1 cellular context compared by ENCODE assay signal in genomic region chr14:94288610-94289465, GRCh38.
TF ChIP-seq lines count a peak whose summit lies in the region.

No MANE protein-coding gene starts in this region.

TF ChIP-seq in HepG2, 621 proteins besides CTCF, POLR2A, EP300 and RAD21:
- TF ChIP-seq POLR2AphosphoS5 (IDR thresholded peaks at IDR 0.05; ENCODE audit: low read depth, low read length) (peak; percentile 48), AGO2 (optimal IDR thresholded peaks at IDR 0.05; ENCODE audit: low read depth, low read length) (peak; percentile 37), TBP (CRISPR knock-in tag; IDR thresholded peaks at IDR 0.05) (no peak), GMEB1 (CRISPR knock-in tag; IDR thresholded peaks at IDR 0.05; ENCODE audit: borderline replicate concordance) (peak; percentile 19; the same call in 1 of the 2 replicates), ZBTB1 (CRISPR knock-in tag; IDR thresholded peaks at IDR 0.05; ENCODE audit: borderline replicate concordance) (no peak), ZNF768 (CRISPR knock-in tag; IDR thresholded peaks at IDR 0.05) (peak; percentile 90), ZNF687 (CRISPR knock-in tag; IDR thresholded peaks at IDR 0.05) (peak; percentile 41), ZMYM3 (CRISPR knock-in tag; IDR thresholded peaks at IDR 0.05) (peak; percentile 56), RBFOX2 (IDR thresholded peaks at IDR 0.05; ENCODE audit: low read depth, low read length) (peak; percentile 34; the same call in 1 of the 2 replicates)
